ENCODE assay signal across 10 cellular contexts in the genomic region with DNA sequence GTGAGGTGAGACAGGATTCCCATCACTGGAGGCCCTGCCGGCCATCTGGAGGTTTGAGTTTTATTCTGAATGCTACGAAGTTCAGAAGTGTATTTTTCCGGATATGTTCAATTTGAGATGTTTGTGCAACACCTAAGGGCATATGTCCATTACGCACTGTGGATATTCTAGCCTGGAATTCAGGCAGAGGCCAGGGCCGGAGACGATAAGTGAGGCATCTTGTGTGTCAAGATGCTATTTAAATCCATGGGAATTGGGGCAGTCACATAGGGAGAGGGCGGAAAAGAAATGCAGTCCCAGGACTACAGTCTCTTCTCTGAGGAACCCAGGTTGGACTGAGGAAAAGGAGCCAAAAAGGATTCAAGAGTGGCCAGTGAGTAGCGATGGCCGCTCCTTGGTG. TPM values are rescaled to one million over a fixed set of nuclear protein-coding genes. Genes with fewer than 3 reads are reported as not detected.
DNase-seq lines count a peak whose midpoint lies in the region; ATAC-seq and TF ChIP-seq lines count a peak whose summit lies in the region.
"Had no signal": no experiment of that assay in that cellular context is flagged by ENCODE, and none has a peak within 500 bp of the region (broad histone marks: within the 10 kb centered on the region; RNA-seq: fewer than 3 reads in every experiment).

No MANE protein-coding gene starts in this region.

- no peaks in the 10 kb centered on the region for H3K9me3 Mint-ChIP-seq in activated naive CD4-positive, alpha-beta T cell treated with anti-CD3 and anti-CD28 coated beads, Interleukin-2, amount 10 ng/mL, durations not matched to agents 7 days and 5 days
- H3K9me3 Mint-ChIP-seq in activated CD8-positive, alpha-beta T cell treated with anti-CD3 and anti-CD28 coated beads, Interleukin-2, amount 10 ng/mL, durations not matched to agents 7 days and 5 days (ENCODE audit: insufficient read depth): no peaks in the 10 kb centered on the region
- H3K9me3 Mint-ChIP-seq in glutamatergic neuron (ENCODE audit: unreplicated experiment): peaks cover 6% of the 10 kb centered on the region
- H3K9me3 Mint-ChIP-seq in stimulated activated memory B cell treated with anti-CD40 and anti-IgM and Interleukin-4, amounts not matched to agents 10 μg/mL and 1 μg/mL and 100 μg/mL, for 72 hours: no peaks in the 10 kb centered on the region

- no peak overlapping the region for H3K27ac Mint-ChIP-seq in activated naive CD4-positive, alpha-beta T cell treated with anti-CD3 and anti-CD28 coated beads, Interleukin-2, amount 10 ng/mL, durations not matched to agents 7 days and 5 days
- H3K27ac Mint-ChIP-seq in activated CD8-positive, alpha-beta T cell treated with anti-CD3 and anti-CD28 coated beads, Interleukin-2, amount 10 ng/mL, durations not matched to agents 7 days and 5 days: no peak overlapping the region
- H3K27ac Mint-ChIP-seq in glutamatergic neuron (ENCODE audit: unreplicated experiment): peak overlapping the region; percentile 84
- peak overlapping the region; percentile 21 for H3K27ac Mint-ChIP-seq in stimulated activated memory B cell treated with anti-CD40 and anti-IgM and Interleukin-4, amounts not matched to agents 10 μg/mL and 1 μg/mL and 100 μg/mL, for 72 hours

- peaks cover 41% of the 10 kb centered on the region for H3K4me1 Mint-ChIP-seq in activated naive CD4-positive, alpha-beta T cell treated with anti-CD3 and anti-CD28 coated beads, Interleukin-2, amount 10 ng/mL, durations not matched to agents 7 days and 5 days
- peaks cover 38% of the 10 kb centered on the region for H3K4me1 Mint-ChIP-seq in activated CD8-positive, alpha-beta T cell treated with anti-CD3 and anti-CD28 coated beads, Interleukin-2, amount 10 ng/mL, durations not matched to agents 7 days and 5 days (ENCODE audit: low read depth)
- H3K4me1 Mint-ChIP-seq in glutamatergic neuron (ENCODE audit: low read depth, unreplicated experiment): peaks cover 22% of the 10 kb centered on the region
- H3K4me1 Mint-ChIP-seq in stimulated activated memory B cell treated with anti-CD40 and anti-IgM and Interleukin-4, amounts not matched to agents 10 μg/mL and 1 μg/mL and 100 μg/mL, for 72 hours: peaks cover 35% of the 10 kb centered on the region

- peaks cover under 1% of the 10 kb centered on the region for H3K36me3 Mint-ChIP-seq in activated naive CD4-positive, alpha-beta T cell treated with anti-CD3 and anti-CD28 coated beads, Interleukin-2, amount 10 ng/mL, durations not matched to agents 7 days and 5 days
- peaks cover 30% of the 10 kb centered on the region for H3K36me3 Mint-ChIP-seq in activated CD8-positive, alpha-beta T cell treated with anti-CD3 and anti-CD28 coated beads, Interleukin-2, amount 10 ng/mL, durations not matched to agents 7 days and 5 days (ENCODE audit: low read depth)
- H3K36me3 Mint-ChIP-seq in glutamatergic neuron (ENCODE audit: unreplicated experiment): no peaks in the 10 kb centered on the region
- H3K36me3 Mint-ChIP-seq in stimulated activated memory B cell treated with anti-CD40 and anti-IgM and Interleukin-4, amounts not matched to agents 10 μg/mL and 1 μg/mL and 100 μg/mL, for 72 hours: peaks cover under 1% of the 10 kb centered on the region

- ATAC-seq in activated CD8-positive, alpha-beta T cell treated with anti-CD3 and anti-CD28 coated beads, Interleukin-2, amount 10 ng/mL, durations not matched to agents 7 days and 5 days: no peak
- ATAC-seq in stimulated activated memory B cell treated with anti-CD40 and anti-IgM and Interleukin-4, amounts not matched to agents 10 μg/mL and 1 μg/mL and 100 μg/mL, for 72 hours: no peak
- no peak for ATAC-seq in HG02852 (IDR thresholded peaks at IDR 0.05; ENCODE audit: unreplicated experiment)
- no peak for ATAC-seq in HG03175 (IDR thresholded peaks at IDR 0.05; ENCODE audit: unreplicated experiment)

- peak overlapping the region; percentile 95 for H3K4me3 Mint-ChIP-seq in activated naive CD4-positive, alpha-beta T cell treated with anti-CD3 and anti-CD28 coated beads, Interleukin-2, amount 10 ng/mL, durations not matched to agents 7 days and 5 days
- peak overlapping the region; percentile 94 for H3K4me3 Mint-ChIP-seq in activated CD8-positive, alpha-beta T cell treated with anti-CD3 and anti-CD28 coated beads, Interleukin-2, amount 10 ng/mL, durations not matched to agents 7 days and 5 days
- peak overlapping the region; percentile 96 for H3K4me3 Mint-ChIP-seq in glutamatergic neuron (ENCODE audit: unreplicated experiment)
- peak overlapping the region; percentile 92 for H3K4me3 Mint-ChIP-seq in stimulated activated memory B cell treated with anti-CD40 and anti-IgM and Interleukin-4, amounts not matched to agents 10 μg/mL and 1 μg/mL and 100 μg/mL, for 72 hours

- CTCF ChIA-PET in activated naive CD4-positive, alpha-beta T cell treated with anti-CD3 and anti-CD28 coated beads, Interleukin-2, amount 10 ng/mL, durations not matched to agents 7 days and 5 days (lab: Charles Lee): no interaction called here
- CTCF ChIA-PET in activated CD8-positive, alpha-beta T cell treated with anti-CD3 and anti-CD28 coated beads, Interleukin-2, amount 10 ng/mL, durations not matched to agents 7 days and 5 days (lab: Charles Lee): interaction anchor here (1.2 to 2.2 kb wide), 3 partner anchors 12 to 83 kb away, joined by 3 to 10 read pairs (median 3); partner anchors contain the start of genes CDNF, HSPA14, MEIG1 and MSANTD7

- H3K27me3 Mint-ChIP-seq in activated naive CD4-positive, alpha-beta T cell treated with anti-CD3 and anti-CD28 coated beads, Interleukin-2, amount 10 ng/mL, durations not matched to agents 7 days and 5 days: no peaks in the 10 kb centered on the region
- H3K27me3 Mint-ChIP-seq in activated CD8-positive, alpha-beta T cell treated with anti-CD3 and anti-CD28 coated beads, Interleukin-2, amount 10 ng/mL, durations not matched to agents 7 days and 5 days (ENCODE audit: low read depth): no peaks in the 10 kb centered on the region
- peaks cover 11% of the 10 kb centered on the region for H3K27me3 Mint-ChIP-seq in glutamatergic neuron (ENCODE audit: unreplicated experiment)
- H3K27me3 Mint-ChIP-seq in stimulated activated memory B cell treated with anti-CD40 and anti-IgM and Interleukin-4, amounts not matched to agents 10 μg/mL and 1 μg/mL and 100 μg/mL, for 72 hours: no peaks in the 10 kb centered on the region

- DNase-seq in activated naive CD4-positive, alpha-beta T cell treated with anti-CD3 and anti-CD28 coated beads, Interleukin-2, amount 10 ng/mL, durations not matched to agents 7 days and 5 days: no peak
- DNase-seq in activated naive CD4-positive, alpha-beta T cell treated with Interleukin-2 at 50 U/mL for 16 hours: no peak
- no peak for DNase-seq in activated CD8-positive, alpha-beta T cell treated with anti-CD3 and anti-CD28 coated beads, Interleukin-2, amount 10 ng/mL, durations not matched to agents 7 days and 5 days
- DNase-seq in glutamatergic neuron: no peak
- DNase-seq in SW480 (ENCODE audit: low spot score): no peak
- DNase-seq: NCI-H510A treated with DMSO at 0.1 percent for 48 hours, uterus had no signal

- POLR2A ChIA-PET in activated CD8-positive, alpha-beta T cell treated with anti-CD3 and anti-CD28 coated beads, Interleukin-2, amount 10 ng/mL, durations not matched to agents 7 days and 5 days (lab: Charles Lee): interaction anchor here (3.0 to 3.2 kb wide), 2 partner anchors 39 to 77 kb away, joined by 17 to 24 read pairs; partner anchors contain the start of genes CDNF, DCLRE1C, HSPA14 and MSANTD7

- no peak for TF ChIP-seq CTCF in glutamatergic neuron (IDR thresholded peaks at IDR 0.05; ENCODE audit: partially characterized antibody, unreplicated experiment)

RNA-seq across cellular contexts. Expression of gene SUV39H2, which starts 1.9 kb away (rescaled TPM):
- total RNA-seq in activated CD8-positive, alpha-beta T cell treated with anti-CD3 and anti-CD28 coated beads, Interleukin-2, amount 10 ng/mL, durations not matched to agents 7 days and 5 days: 10 to 100 TPM; 34.3 to 34.6 TPM
- 15.1 TPM for total RNA-seq in glutamatergic neuron (ENCODE audit: unreplicated experiment)

RNA-seq across cellular contexts. Expression of gene HSPA14, which starts 38.7 kb away (rescaled TPM):
- 10 to 100 TPM; 28.9 to 31.4 TPM for total RNA-seq in activated CD8-positive, alpha-beta T cell treated with anti-CD3 and anti-CD28 coated beads, Interleukin-2, amount 10 ng/mL, durations not matched to agents 7 days and 5 days
- total RNA-seq in glutamatergic neuron (ENCODE audit: unreplicated experiment): 10.1 TPM

RNA-seq across cellular contexts. Expression of gene MSANTD7, which starts 38.7 kb away (rescaled TPM):
- 10 to 100 TPM; 21.8 to 22.5 TPM for total RNA-seq in activated CD8-positive, alpha-beta T cell treated with anti-CD3 and anti-CD28 coated beads, Interleukin-2, amount 10 ng/mL, durations not matched to agents 7 days and 5 days
- total RNA-seq in glutamatergic neuron (ENCODE audit: unreplicated experiment): 13.7 TPM

RNA-seq across cellular contexts. Expression of gene CDNF, which starts 38.9 kb away (rescaled TPM):
- 1 to 10 TPM in 1 of 2 experiments, under 1 TPM in 1; 0.89 to 1.2 TPM for total RNA-seq in activated CD8-positive, alpha-beta T cell treated with anti-CD3 and anti-CD28 coated beads, Interleukin-2, amount 10 ng/mL, durations not matched to agents 7 days and 5 days
- total RNA-seq in glutamatergic neuron (ENCODE audit: unreplicated experiment): 2.2 TPM

Comparison
In these comparisons a context has a peak if more than half of its experiments do, and no peak if none do; other contexts are left out.
1. H3K27ac Mint-ChIP-seq: peak in glutamatergic neuron (single experiment) and stimulated activated memory B cell treated with anti-CD40 and anti-IgM and Interleukin-4, amounts not matched to agents 10 μg/mL and 1 μg/mL and 100 μg/mL, for 72 hours (single experiment); none in activated naive CD4-positive, alpha-beta T cell treated with anti-CD3 and anti-CD28 coated beads, Interleukin-2, amount 10 ng/mL, durations not matched to agents 7 days and 5 days (single experiment) and activated CD8-positive, alpha-beta T cell treated with anti-CD3 and anti-CD28 coated beads, Interleukin-2, amount 10 ng/mL, durations not matched to agents 7 days and 5 days (single experiment).
2. Peak in every context shown above with its lines, with median percentiles within 50 percentile points of each other: H3K4me3 Mint-ChIP-seq.